21 cellular contexts compared by ENCODE assay signal in genomic region chr22:48422900-48423480, GRCh38.
DNase-seq lines count a peak whose midpoint lies in the region; ATAC-seq and TF ChIP-seq lines count a peak whose summit lies in the region.
"Had no signal": no experiment of that assay in that cellular context is flagged by ENCODE, and none has a peak within 500 bp of the region (broad histone marks: within the 10 kb centered on the region; RNA-seq: fewer than 3 reads in every experiment).

No MANE protein-coding gene starts in this region.

- no peak for ATAC-seq in HG03460 (IDR thresholded peaks at IDR 0.05; ENCODE audit: unreplicated experiment)
- ATAC-seq: GM12878 had no signal

- H3K36me3 Mint-ChIP-seq in chondrocyte (ENCODE audit: low read depth), result no peaks in the 10 kb centered on the region
- H3K36me3 Mint-ChIP-seq in type B pancreatic cell, result no peaks in the 10 kb centered on the region

- peak; percentile 27 for DNase-seq in NCI-H2171 treated with DMSO at 0.1 percent for 48 hours (lab: John Stamatoyannopoulos, UW)
- DNase-seq in NCI-H2171 (lab: John Stamatoyannopoulos, UW), result no peak
- DNase-seq in chondrocyte (ENCODE audit: low spot score), result no peak
- peak; percentile 6 for DNase-seq in mesenteric fat pad (ENCODE audit: low spot score)
- no peak for DNase-seq in type B pancreatic cell (ENCODE audit: extremely low spot score, unreplicated experiment)
- DNase-seq in DMS53 treated with DMSO at 0.1 percent for 48 hours (lab: John Stamatoyannopoulos, UW; ENCODE audit: unreplicated experiment), result no peak
- no peak for DNase-seq in nucleus accumbens (lab: John Stamatoyannopoulos, UW)
- DNase-seq: DND-41; H9; MG63; NCI-H1048; NCI-H1417 treated with DMSO at 0.1 percent for 48 hours; NCI-H2107; NCI-H2227 treated with DMSO at 0.1 percent for 48 hours; NCI-H774; NK-92 treated with Interleukin-12 subunit alpha and Interleukin-12 subunit beta, amount 100 ng/mL, for 24 hours; SHP77 treated with DMSO at 0.1 percent for 48 hours; SK-N-SH had no signal

- TF ChIP-seq CTCF in chondrocyte (IDR thresholded peaks at IDR 0.05), result no peak
- no peak for TF ChIP-seq CTCF in type B pancreatic cell (conservative IDR thresholded peaks at IDR 0.05)

- H3K4me1 Mint-ChIP-seq in chondrocyte (ENCODE audit: low read depth) (peaks cover 24% of the 10 kb centered on the region), type B pancreatic cell (ENCODE audit: unreplicated experiment) (no peaks in the 10 kb centered on the region)

- H3K27me3 Mint-ChIP-seq in chondrocyte (ENCODE audit: low read depth) (no peaks in the 10 kb centered on the region), type B pancreatic cell (peaks cover 14% of the 10 kb centered on the region)

- H3K9me3 Mint-ChIP-seq in chondrocyte (ENCODE audit: low read depth) (no peaks in the 10 kb centered on the region), type B pancreatic cell (peaks cover 5% of the 10 kb centered on the region)
- H3K9me3 Mint-ChIP-seq: H9 had no signal

- H3K27ac Mint-ChIP-seq in chondrocyte (ENCODE audit: unreplicated experiment) (peak overlapping the region; percentile 58), type B pancreatic cell (peak overlapping the region; percentile 46)
- H3K27ac Mint-ChIP-seq: H9, HFFc6 had no signal

- H3K4me3 Mint-ChIP-seq in chondrocyte (ENCODE audit: unreplicated experiment) (no peak overlapping the region), type B pancreatic cell (no peak overlapping the region)
- H3K4me3 Mint-ChIP-seq: H9, HFFc6 had no signal

Comparison
In these comparisons a context has a peak if more than half of its experiments do, and no peak if none do; other contexts are left out.
1. DNase-seq: peak in NCI-H2171 treated with DMSO at 0.1 percent for 48 hours (single experiment) and mesenteric fat pad (single experiment); none in NCI-H2171 (single experiment), chondrocyte (single experiment), type B pancreatic cell (single experiment), DMS53 treated with DMSO at 0.1 percent for 48 hours (single experiment) and nucleus accumbens (0 of 56).